In genomic region chr22:46663436-46664100, GRCh38 we compare ENCODE assay signal across 21 cellular contexts.
"Had no signal": no experiment of that assay in that cellular context is flagged by ENCODE, and none has a peak within 500 bp of the region (broad histone marks: within the 10 kb centered on the region; RNA-seq: fewer than 3 reads in every experiment).

No MANE protein-coding gene starts in this region.

- H3K27me3 ChIP-seq: breast epithelium had no signal

- H3K36me3 ChIP-seq: breast epithelium had no signal

- H3K27me3 Mint-ChIP-seq: activated B cell treated with CpG ODN at 0.5 μM for 24 hours; activated CD4-positive, alpha-beta T cell treated with anti-CD3 and anti-CD28 coated beads, Interleukin-2, amount 10 ng/mL, durations not matched to agents 7 days and 5 days; activated CD8-positive, alpha-beta T cell treated with anti-CD3 and anti-CD28 coated beads for 36 hours; activated naive CD8-positive, alpha-beta T cell treated with anti-CD3 and anti-CD28 coated beads, Interleukin-2, amount 10 ng/mL, durations not matched to agents 7 days and 5 days had no signal

- H3K27ac ChIP-seq: breast epithelium had no signal

- H3K27ac Mint-ChIP-seq: activated B cell treated with CpG ODN at 0.5 μM for 24 hours; activated CD4-positive, alpha-beta T cell treated with anti-CD3 and anti-CD28 coated beads, Interleukin-2, amount 10 ng/mL, durations not matched to agents 7 days and 5 days; activated CD8-positive, alpha-beta T cell treated with anti-CD3 and anti-CD28 coated beads for 36 hours; activated naive CD8-positive, alpha-beta T cell treated with anti-CD3 and anti-CD28 coated beads, Interleukin-2, amount 10 ng/mL, durations not matched to agents 7 days and 5 days; activated T-helper 1 cell treated with anti-CD3 and anti-CD28 coated beads, Interleukin-12 subunit alpha, Interleukin-12 subunit beta, Interleukin-2, Interleukin-4 antibody, amounts not matched to agents 30 ng/mL and 10 ng/mL and 1 ng/mL, durations not matched to agents 14 hours and 24 hours and 36 hours had no signal

- H3K9me3 Mint-ChIP-seq: activated B cell treated with CpG ODN at 0.5 μM for 24 hours; activated CD4-positive, alpha-beta T cell treated with anti-CD3 and anti-CD28 coated beads, Interleukin-2, amount 10 ng/mL, durations not matched to agents 7 days and 5 days; activated CD8-positive, alpha-beta T cell treated with anti-CD3 and anti-CD28 coated beads for 36 hours; activated naive CD8-positive, alpha-beta T cell treated with anti-CD3 and anti-CD28 coated beads, Interleukin-2, amount 10 ng/mL, durations not matched to agents 7 days and 5 days; activated T-helper 1 cell treated with anti-CD3 and anti-CD28 coated beads, Interleukin-12 subunit alpha, Interleukin-12 subunit beta, Interleukin-2, Interleukin-4 antibody, amounts not matched to agents 30 ng/mL and 10 ng/mL and 1 ng/mL, durations not matched to agents 14 hours and 24 hours and 36 hours had no signal

- H3K4me3 ChIP-seq: breast epithelium had no signal

- ATAC-seq: activated CD8-positive, alpha-beta T cell treated with anti-CD3 and anti-CD28 coated beads for 36 hours had no signal

- DNase-seq: activated B cell treated with CpG ODN at 0.5 μM for 24 hours; activated CD4-positive, alpha-beta T cell treated with anti-CD3 and anti-CD28 coated beads, Interleukin-2, amount 10 ng/mL, durations not matched to agents 7 days and 5 days; activated CD8-positive, alpha-beta memory T cell treated with anti-CD3 and anti-CD28 coated beads, Interleukin-2, amount 50 U/mL, for 4 hours; activated CD8-positive, alpha-beta T cell treated with anti-CD3 and anti-CD28 coated beads for 36 hours; activated effector memory CD4-positive, alpha-beta T cell treated with anti-CD3 and anti-CD28 coated beads, Interleukin-2, amount 50 U/mL, for 16 hours; activated naive CD4-positive, alpha-beta T cell treated with Interleukin-2 at 50 U/mL for 16 hours; activated naive CD8-positive, alpha-beta T cell treated with anti-CD3 and anti-CD28 coated beads, Interleukin-2, amount 10 ng/mL, durations not matched to agents 7 days and 5 days; aorta; central memory CD4-positive, alpha-beta T cell; KG1; NCI-H1048; NCI-H146; NCI-H187 treated with DMSO at 0.1 percent for 48 hours; NCI-H2081 treated with DMSO at 0.1 percent for 48 hours; NCI-H446; NCI-H524; SHP77 treated with DMSO at 0.1 percent for 48 hours; T-helper 2 cell; T1000 had no signal

- H3K36me3 Mint-ChIP-seq: activated naive CD8-positive, alpha-beta T cell treated with anti-CD3 and anti-CD28 coated beads, Interleukin-2, amount 10 ng/mL, durations not matched to agents 7 days and 5 days had no signal

- H3K9me3 ChIP-seq: breast epithelium had no signal

- H3K4me1 Mint-ChIP-seq: activated B cell treated with CpG ODN at 0.5 μM for 24 hours had no signal

- H3K4me3 Mint-ChIP-seq: activated B cell treated with CpG ODN at 0.5 μM for 24 hours; activated CD4-positive, alpha-beta T cell treated with anti-CD3 and anti-CD28 coated beads, Interleukin-2, amount 10 ng/mL, durations not matched to agents 7 days and 5 days; activated CD8-positive, alpha-beta T cell treated with anti-CD3 and anti-CD28 coated beads for 36 hours; activated naive CD8-positive, alpha-beta T cell treated with anti-CD3 and anti-CD28 coated beads, Interleukin-2, amount 10 ng/mL, durations not matched to agents 7 days and 5 days; activated T-helper 1 cell treated with anti-CD3 and anti-CD28 coated beads, Interleukin-12 subunit alpha, Interleukin-12 subunit beta, Interleukin-2, Interleukin-4 antibody, amounts not matched to agents 30 ng/mL and 10 ng/mL and 1 ng/mL, durations not matched to agents 14 hours and 24 hours and 36 hours had no signal
